17 cellular contexts compared by ENCODE assay signal in the genomic region with DNA sequence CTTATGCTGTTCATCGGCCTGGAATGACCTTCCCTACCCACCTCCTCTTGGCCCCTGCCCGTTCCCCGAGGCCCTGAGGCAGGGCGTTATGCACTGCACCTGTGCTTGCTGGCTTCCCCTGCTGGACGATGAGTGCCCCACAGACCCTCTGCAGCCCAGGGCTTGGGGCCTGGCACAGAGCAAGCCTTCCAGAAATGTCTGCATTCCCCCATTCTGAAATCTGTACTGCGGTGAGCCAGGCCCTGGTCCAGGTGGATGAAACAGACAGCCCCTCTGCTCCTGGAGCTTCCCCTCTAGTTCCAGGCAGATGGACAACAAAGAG. TPM values are rescaled to one million over a fixed set of nuclear protein-coding genes. Genes with fewer than 3 reads are reported as not detected.
"Had no signal": no experiment of that assay in that cellular context is flagged by ENCODE, and none has a peak within 500 bp of the region (broad histone marks: within the 10 kb centered on the region; RNA-seq: fewer than 3 reads in every experiment).

No MANE protein-coding gene starts in this region.

- H3K27me3 ChIP-seq: thyroid gland had no signal

- H3K36me3 ChIP-seq: breast epithelium, sigmoid colon, spleen, thyroid gland had no signal

- H3K4me1 ChIP-seq: breast epithelium, sigmoid colon, spleen, thyroid gland had no signal

- DNase-seq: activated CD4-positive, alpha-beta T cell treated with anti-CD3 and anti-CD28 coated beads, Interleukin-2, amount 10 ng/mL, durations not matched to agents 24 days and 14 days; activated CD4-positive, CD25-positive, alpha-beta regulatory T cell; activated CD8-positive, alpha-beta memory T cell treated with anti-CD3 and anti-CD28 coated beads, Interleukin-2, amount 50 U/mL, for 48 hours; activated gamma-delta T cell treated with Interleukin-2 at 50 U/mL for 16 hours; activated naive CD8-positive, alpha-beta T cell treated with anti-CD3 and anti-CD28 coated beads for 36 hours; amygdala; cerebellar nuclear complex; effector memory CD4-positive, alpha-beta T cell; foreskin melanocyte; sigmoid colon; spleen; thyroid gland had no signal

- H3K36me3 Mint-ChIP-seq: activated naive CD8-positive, alpha-beta T cell treated with anti-CD3 and anti-CD28 coated beads for 36 hours had no signal

- H3K9me3 Mint-ChIP-seq: activated CD4-positive, alpha-beta T cell treated with anti-CD3 and anti-CD28 coated beads, Interleukin-2, amount 10 ng/mL, durations not matched to agents 24 days and 14 days; activated naive CD8-positive, alpha-beta T cell treated with anti-CD3 and anti-CD28 coated beads for 36 hours; dendritic cell treated with granulocyte-macrophage colony-stimulating factor and Interleukin-4, amounts not matched to agents 40 ng/mL and 50 ng/mL, for 4 days; nephron had no signal

- H3K27ac ChIP-seq: breast epithelium, sigmoid colon, spleen, thyroid gland had no signal

- H3K27ac Mint-ChIP-seq: activated CD4-positive, alpha-beta T cell treated with anti-CD3 and anti-CD28 coated beads, Interleukin-2, amount 10 ng/mL, durations not matched to agents 24 days and 14 days; activated naive CD8-positive, alpha-beta T cell treated with anti-CD3 and anti-CD28 coated beads for 36 hours; dendritic cell treated with granulocyte-macrophage colony-stimulating factor and Interleukin-4, amounts not matched to agents 40 ng/mL and 50 ng/mL, for 4 days; nephron had no signal

- H3K4me1 Mint-ChIP-seq: activated CD4-positive, alpha-beta T cell treated with anti-CD3 and anti-CD28 coated beads, Interleukin-2, amount 10 ng/mL, durations not matched to agents 24 days and 14 days had no signal

- H3K9me3 ChIP-seq: breast epithelium, sigmoid colon, spleen, thyroid gland had no signal

- H3K4me3 Mint-ChIP-seq: activated CD4-positive, alpha-beta T cell treated with anti-CD3 and anti-CD28 coated beads, Interleukin-2, amount 10 ng/mL, durations not matched to agents 24 days and 14 days; activated naive CD8-positive, alpha-beta T cell treated with anti-CD3 and anti-CD28 coated beads for 36 hours; dendritic cell treated with granulocyte-macrophage colony-stimulating factor and Interleukin-4, amounts not matched to agents 40 ng/mL and 50 ng/mL, for 4 days; nephron had no signal

- H3K4me3 ChIP-seq: breast epithelium, sigmoid colon, spleen, thyroid gland had no signal

RNA-seq across cellular contexts. Expression of a gene that starts 35.0 kb away (rescaled TPM):
- total RNA-seq: activated CD4-positive, alpha-beta T cell treated with anti-CD3 and anti-CD28 coated beads, Interleukin-2, amount 10 ng/mL, durations not matched to agents 24 days and 14 days; activated naive CD8-positive, alpha-beta T cell treated with anti-CD3 and anti-CD28 coated beads for 36 hours; fibroblast of lung; sigmoid colon; spleen; T-helper 1 cell treated with Interleukin-12 subunit alpha and Interleukin-12 subunit beta and Interleukin-4 antibody, amounts not matched to agents 30 ng/mL and 1 ng/mL, for 36 hours had no signal

RNA-seq across cellular contexts. Expression of a gene that starts 53.8 kb away (rescaled TPM):
- total RNA-seq: activated naive CD8-positive, alpha-beta T cell treated with anti-CD3 and anti-CD28 coated beads for 36 hours; fibroblast of lung had no signal
